8 cellular contexts compared by ENCODE assay signal in the genomic region with DNA sequence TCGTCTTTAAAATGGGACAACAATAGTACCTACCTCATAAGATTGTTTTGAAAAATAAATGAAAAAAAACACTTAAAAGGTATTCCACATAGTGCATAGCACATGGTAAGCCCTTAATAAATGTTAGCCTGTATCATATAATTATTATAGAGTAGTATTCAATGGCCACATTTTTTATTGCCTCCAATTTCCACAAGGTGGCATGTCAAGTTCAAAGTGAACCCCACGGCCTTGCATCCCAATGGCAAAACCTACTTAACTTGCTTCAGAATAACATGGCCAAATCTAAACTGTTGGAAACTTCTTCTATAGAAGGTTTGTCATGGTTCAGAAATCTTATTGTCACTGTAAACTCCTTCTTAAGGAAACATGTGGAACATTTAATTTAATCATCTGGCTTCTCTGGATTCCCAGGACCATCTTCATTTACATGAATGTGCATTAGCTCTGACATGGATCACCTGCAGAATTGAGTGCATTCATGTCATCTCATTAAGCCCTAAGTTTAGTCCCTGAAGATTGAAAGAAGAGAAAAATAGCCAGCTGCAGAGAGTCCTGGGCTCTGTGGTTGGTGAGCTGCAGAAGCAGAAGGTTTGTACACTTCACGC.
A peak's percentile ranks its signal among the peaks of the same experiment; 100 is the strongest.
DNase-seq lines count a peak whose midpoint lies in the region; TF ChIP-seq lines count a peak whose summit lies in the region.

No MANE protein-coding gene starts in this region.

- TF ChIP-seq CTCF in endothelial cell (IDR thresholded peaks at IDR 0.05; ENCODE audit: unreplicated experiment) = peak; percentile 51

- H3K4me3 Mint-ChIP-seq in endothelial cell (ENCODE audit: unreplicated experiment) = no peak overlapping the region

- H3K36me3 Mint-ChIP-seq in endothelial cell (ENCODE audit: low read depth, unreplicated experiment) = peaks cover 3% of the 10 kb centered on the region

- peak; percentile 63 for DNase-seq in DMS 273 (lab: John Stamatoyannopoulos, UW; ENCODE audit: unreplicated experiment)
- no peak for DNase-seq in DMS 273 treated with DMSO at 0.1 percent for 48 hours (lab: John Stamatoyannopoulos, UW)
- DNase-seq in HCEC 1CT = peak; percentile 45
- DNase-seq in OCI-M1 (lab: John Stamatoyannopoulos, UW) = peak; percentile 91
- no peak for DNase-seq in endothelial cell (ENCODE audit: low spot score)
- peak; percentile 39 for DNase-seq in mucosa of gallbladder (ENCODE audit: low spot score)
- no peak for DNase-seq in activated CD4-positive, CD25-positive, alpha-beta regulatory T cell treated with anti-CD3 and anti-CD28 coated beads, Interleukin-2, amount 50 U/mL, for 72 hours
- no peak for DNase-seq in stimulated activated CD4-positive, alpha-beta T cell treated with anti-CD3 and anti-CD28 coated beads, Interleukin-12 subunit alpha, Interleukin-12 subunit beta, amount 100 ng/mL, for 4 hours

- no peaks in the 10 kb centered on the region for H3K9me3 Mint-ChIP-seq in endothelial cell (ENCODE audit: unreplicated experiment)

- no peak overlapping the region for H3K27ac Mint-ChIP-seq in endothelial cell (ENCODE audit: unreplicated experiment)

- peaks cover 34% of the 10 kb centered on the region for H3K4me1 Mint-ChIP-seq in endothelial cell (ENCODE audit: unreplicated experiment)

- H3K27me3 Mint-ChIP-seq in endothelial cell (ENCODE audit: unreplicated experiment) = no peaks in the 10 kb centered on the region

Comparison
In these comparisons a context has a peak if more than half of its experiments do, and no peak if none do; other contexts are left out.
1. DNase-seq: peak in DMS 273 (single experiment), HCEC 1CT (single experiment), OCI-M1 (single experiment) and mucosa of gallbladder (single experiment); none in DMS 273 treated with DMSO at 0.1 percent for 48 hours (single experiment), endothelial cell (single experiment), activated CD4-positive, CD25-positive, alpha-beta regulatory T cell treated with anti-CD3 and anti-CD28 coated beads, Interleukin-2, amount 50 U/mL, for 72 hours (single experiment) and stimulated activated CD4-positive, alpha-beta T cell treated with anti-CD3 and anti-CD28 coated beads, Interleukin-12 subunit alpha, Interleukin-12 subunit beta, amount 100 ng/mL, for 4 hours (single experiment).